Comparison of ENCODE assay signal across 24 cellular contexts in genomic region chr7:80275192-80275605, GRCh38.
"Had no signal": no experiment of that assay in that cellular context is flagged by ENCODE, and none has a peak within 500 bp of the region (broad histone marks: within the 10 kb centered on the region; RNA-seq: fewer than 3 reads in every experiment).

No MANE protein-coding gene starts in this region.

- H3K4me3 Mint-ChIP-seq: activated CD4-positive, alpha-beta T cell treated with anti-CD3 and anti-CD28 coated beads for 36 hours; activated naive CD8-positive, alpha-beta T cell treated with anti-CD3 and anti-CD28 coated beads, Interleukin-2, amount 10 ng/mL, durations not matched to agents 7 days and 5 days; activated T-helper 17 cell treated with anti-CD3 and anti-CD28 coated beads, Interleukin-2, amount 50 U/mL, for 72 hours; dendritic cell treated with granulocyte-macrophage colony-stimulating factor and Interleukin-4, amounts not matched to agents 40 ng/mL and 50 ng/mL, for 4 days; nephron progenitor cell; WTC11 had no signal

- H3K36me3 Mint-ChIP-seq: activated naive CD8-positive, alpha-beta T cell treated with anti-CD3 and anti-CD28 coated beads, Interleukin-2, amount 10 ng/mL, durations not matched to agents 7 days and 5 days; WTC11 had no signal

- H3K27ac ChIP-seq: cardiac muscle cell, esophagus squamous epithelium, tibial nerve had no signal

- H3K4me3 ChIP-seq: cardiac muscle cell, esophagus squamous epithelium, lung, tibial nerve had no signal

- H3K9me3 Mint-ChIP-seq: activated naive CD8-positive, alpha-beta T cell treated with anti-CD3 and anti-CD28 coated beads, Interleukin-2, amount 10 ng/mL, durations not matched to agents 7 days and 5 days; activated T-helper 17 cell treated with anti-CD3 and anti-CD28 coated beads, Interleukin-2, amount 50 U/mL, for 72 hours; dendritic cell treated with granulocyte-macrophage colony-stimulating factor and Interleukin-4, amounts not matched to agents 40 ng/mL and 50 ng/mL, for 4 days; nephron progenitor cell; WTC11 had no signal

- H3K4me1 Mint-ChIP-seq: activated CD4-positive, alpha-beta T cell treated with anti-CD3 and anti-CD28 coated beads for 36 hours; activated naive CD8-positive, alpha-beta T cell treated with anti-CD3 and anti-CD28 coated beads, Interleukin-2, amount 10 ng/mL, durations not matched to agents 7 days and 5 days; activated T-helper 17 cell treated with anti-CD3 and anti-CD28 coated beads, Interleukin-2, amount 50 U/mL, for 72 hours had no signal

- H3K27me3 ChIP-seq: cardiac muscle cell, esophagus squamous epithelium, tibial nerve had no signal

- ATAC-seq: activated CD4-positive, alpha-beta T cell treated with anti-CD3 and anti-CD28 coated beads for 36 hours; activated T-helper 17 cell treated with anti-CD3 and anti-CD28 coated beads, Interleukin-2, amount 50 U/mL, for 72 hours; left cardiac atrium; WTC11 had no signal

- H3K9me3 ChIP-seq: esophagus squamous epithelium, tibial nerve had no signal

- H3K27ac Mint-ChIP-seq: activated CD4-positive, alpha-beta T cell treated with anti-CD3 and anti-CD28 coated beads for 36 hours; activated naive CD8-positive, alpha-beta T cell treated with anti-CD3 and anti-CD28 coated beads, Interleukin-2, amount 10 ng/mL, durations not matched to agents 7 days and 5 days; activated T-helper 17 cell treated with anti-CD3 and anti-CD28 coated beads, Interleukin-2, amount 50 U/mL, for 72 hours; dendritic cell treated with granulocyte-macrophage colony-stimulating factor and Interleukin-4, amounts not matched to agents 40 ng/mL and 50 ng/mL, for 4 days; nephron progenitor cell; WTC11 had no signal

- DNase-seq: activated CD4-positive, alpha-beta T cell treated with anti-CD3 and anti-CD28 coated beads for 36 hours; activated CD4-positive, alpha-beta T cell treated with anti-CD3 and anti-CD28 coated beads, Interleukin-2, amount 50 U/mL, for 48 hours; activated naive CD4-positive, alpha-beta T cell treated with Interleukin-2 at 50 U/mL for 16 hours; activated naive CD8-positive, alpha-beta T cell treated with anti-CD3 and anti-CD28 coated beads, Interleukin-2, amount 10 ng/mL, durations not matched to agents 7 days and 5 days; amygdala; effector memory CD4-positive, alpha-beta T cell; esophagus squamous epithelium; left cardiac atrium; midbrain; nephron progenitor cell; nucleus accumbens; posterior cingulate gyrus; stimulated activated CD4-positive, alpha-beta T cell treated with anti-CD3 and anti-CD28 coated beads, Interleukin-12 subunit alpha, Interleukin-12 subunit beta, amount 100 ng/mL, for 4 hours; stimulated activated CD4-positive, alpha-beta T cell treated with anti-CD3 and anti-CD28 coated beads, Interleukin-1b, Interleukin-23, amount 100 ng/mL, for 48 hours; stimulated activated naive CD4-positive, alpha-beta T cell treated with Interleukin-2 at 50 U/mL for 16 hours; T-helper 2 cell had no signal

- H3K36me3 ChIP-seq: cardiac muscle cell, esophagus squamous epithelium, tibial nerve had no signal

- FAIRE-seq: endothelial cell of umbilical vein, urothelium cell line had no signal

- H3K27me3 Mint-ChIP-seq: activated CD4-positive, alpha-beta T cell treated with anti-CD3 and anti-CD28 coated beads for 36 hours; activated naive CD8-positive, alpha-beta T cell treated with anti-CD3 and anti-CD28 coated beads, Interleukin-2, amount 10 ng/mL, durations not matched to agents 7 days and 5 days; activated T-helper 17 cell treated with anti-CD3 and anti-CD28 coated beads, Interleukin-2, amount 50 U/mL, for 72 hours; dendritic cell treated with granulocyte-macrophage colony-stimulating factor and Interleukin-4, amounts not matched to agents 40 ng/mL and 50 ng/mL, for 4 days had no signal
